24 cellular contexts compared by ENCODE assay signal in the genomic region with DNA sequence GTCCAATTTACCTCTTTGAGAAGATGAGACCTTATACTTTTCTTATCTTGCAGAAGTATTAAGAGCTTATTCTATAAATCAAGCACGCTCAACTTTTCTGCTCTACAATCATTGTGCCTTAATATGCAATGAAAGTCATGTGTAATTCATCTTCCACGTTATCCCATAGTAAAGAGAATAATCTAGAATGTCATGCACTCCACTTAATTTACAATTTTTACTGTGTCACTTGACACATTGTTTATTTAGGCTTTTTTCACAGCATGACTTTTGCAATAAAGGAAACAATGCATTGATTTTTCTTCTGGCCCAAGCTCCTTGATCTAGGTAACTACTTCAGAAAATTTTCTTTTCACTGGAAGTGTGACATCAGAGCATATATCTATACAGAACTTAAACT.
"Had no signal": no experiment of that assay in that cellular context is flagged by ENCODE, and none has a peak within 500 bp of the region (broad histone marks: within the 10 kb centered on the region; RNA-seq: fewer than 3 reads in every experiment).

No MANE protein-coding gene starts in this region.

- DNase-seq: KBM-7, MV-4-11, NCI-H1048, NCI-H146, NCI-H1694 treated with DMSO at 0.1 percent for 48 hours, NCI-H1930, NCI-H2081, NCI-H2107, NCI-H2171 treated with DMSO at 0.1 percent for 48 hours, NCI-H345, NCI-H446 treated with DMSO at 0.1 percent for 48 hours, NCI-H510A treated with DMSO at 0.1 percent for 48 hours, NCI-H526, NCI-H82, Right ventricle myocardium superior, RPMI8226, SIG-M5, SW 1271, T-cell had no signal

- H3K27me3 ChIP-seq: SJSA1 had no signal

- H3K4me1 ChIP-seq: SJSA1 had no signal

- H3K9me3 ChIP-seq: SJSA1 had no signal

- ATAC-seq: T-cell had no signal

- H3K36me3 ChIP-seq: SJSA1 had no signal

- H3K27ac ChIP-seq: HL-60, SJSA1, SK-N-MC had no signal

- FAIRE-seq: HTR-8/SVneo, RCC 7860 had no signal

- H3K4me3 ChIP-seq: SJSA1, SK-N-MC had no signal
